In genomic region chr20:59777321-59777705, GRCh38 we compare ENCODE assay signal across 18 cellular contexts.
A peak's percentile ranks its signal among the peaks of the same experiment; 100 is the strongest.
DNase-seq lines count a peak whose midpoint lies in the region; ATAC-seq, FAIRE-seq and TF ChIP-seq lines count a peak whose summit lies in the region.
"Had no signal": no experiment of that assay in that cellular context is flagged by ENCODE, and none has a peak within 500 bp of the region (broad histone marks: within the 10 kb centered on the region; RNA-seq: fewer than 3 reads in every experiment).

No MANE protein-coding gene starts in this region.

- no peaks in the 10 kb centered on the region for H3K36me3 Mint-ChIP-seq in activated CD4-positive, alpha-beta T cell treated with anti-CD3 and anti-CD28 coated beads for 36 hours (ENCODE audit: low read depth)
- H3K36me3 Mint-ChIP-seq: CD14-positive monocyte had no signal

- CTCF ChIA-PET in activated CD4-positive, alpha-beta T cell treated with anti-CD3 and anti-CD28 coated beads for 36 hours (lab: Charles Lee): no interaction called here

- H3K4me1 ChIP-seq in right atrium auricular region (no peaks in the 10 kb centered on the region), right cardiac atrium (ENCODE audit: control insufficient read depth, insufficient read depth, low read length) (no peaks in the 10 kb centered on the region), mucosa of descending colon (ENCODE audit: low read depth) (peaks cover 7% of the 10 kb centered on the region)

- no peak overlapping the region for H3K27ac ChIP-seq in right atrium auricular region
- H3K27ac ChIP-seq in right cardiac atrium (ENCODE audit: low read length): no peak overlapping the region
- H3K27ac ChIP-seq: KMS-11 had no signal

- no peak overlapping the region for H3K27ac Mint-ChIP-seq in activated CD4-positive, alpha-beta T cell treated with anti-CD3 and anti-CD28 coated beads for 36 hours
- H3K27ac Mint-ChIP-seq: HFFc6 had no signal

- no peak for TF ChIP-seq CTCF in right atrium auricular region (IDR thresholded peaks at IDR 0.05)
- no peak for TF ChIP-seq CTCF in bronchial epithelial cell (IDR thresholded peaks at IDR 0.05; ENCODE audit: insufficient read depth, low read length, severe bottlenecking)
- no peak for TF ChIP-seq CTCF in mucosa of descending colon (IDR thresholded peaks at IDR 0.05)

- no peak overlapping the region for H3K4me3 Mint-ChIP-seq in activated CD4-positive, alpha-beta T cell treated with anti-CD3 and anti-CD28 coated beads for 36 hours
- H3K4me3 Mint-ChIP-seq: HFFc6 had no signal

- H3K36me3 ChIP-seq in right atrium auricular region: no peaks in the 10 kb centered on the region
- no peaks in the 10 kb centered on the region for H3K36me3 ChIP-seq in bronchial epithelial cell (ENCODE audit: control insufficient read depth, insufficient read depth, low read length)
- no peaks in the 10 kb centered on the region for H3K36me3 ChIP-seq in mucosa of descending colon (ENCODE audit: low read depth)

- WGBS in right cardiac atrium: 73% methylated on average over 3 of the region's 3 CpGs

- intact Hi-C loops in right cardiac atrium (cut with DNase I) (no loop called here), mucosa of descending colon (cut with DNase I, micrococcal nuclease) (no loop called here)
- intact Hi-C loops in activated CD4-positive, alpha-beta T cell treated with anti-CD3 and anti-CD28 coated beads for 36 hours (cut with DNase I, micrococcal nuclease): no loop called here

- no peaks in the 10 kb centered on the region for H3K4me1 Mint-ChIP-seq in activated CD4-positive, alpha-beta T cell treated with anti-CD3 and anti-CD28 coated beads for 36 hours
- H3K4me1 Mint-ChIP-seq: CD14-positive monocyte had no signal

- no peaks in the 10 kb centered on the region for H3K27me3 Mint-ChIP-seq in activated CD4-positive, alpha-beta T cell treated with anti-CD3 and anti-CD28 coated beads for 36 hours

- peak; percentile 66 for FAIRE-seq in bronchial epithelial cell (lab: Jason Lieb, UNC)
- FAIRE-seq: GM12892, H1 had no signal

- ATAC-seq in right cardiac atrium (no peak), mucosa of descending colon (peak; percentile 78), GM19455 (IDR thresholded peaks at IDR 0.05; ENCODE audit: unreplicated experiment) (no peak)
- no peak for ATAC-seq in activated CD4-positive, alpha-beta T cell treated with anti-CD3 and anti-CD28 coated beads for 36 hours
- ATAC-seq: PC-3 had no signal

- no peak overlapping the region for H3K4me3 ChIP-seq in right atrium auricular region
- no peak overlapping the region for H3K4me3 ChIP-seq in right cardiac atrium (ENCODE audit: low read length)
- no peak overlapping the region for H3K4me3 ChIP-seq in bronchial epithelial cell (ENCODE audit: low read depth, low read length)
- H3K4me3 ChIP-seq in mucosa of descending colon: no peak overlapping the region

- H3K9me3 ChIP-seq in right atrium auricular region (no peaks in the 10 kb centered on the region), right cardiac atrium (ENCODE audit: control insufficient read depth, low read length) (no peaks in the 10 kb centered on the region), mucosa of descending colon (no peaks in the 10 kb centered on the region)

- DNase-seq in right atrium auricular region (ENCODE audit: low spot score): peak; percentile 30
- no peak for DNase-seq in right cardiac atrium
- DNase-seq in bronchial epithelial cell (ENCODE audit: low read depth): no peak
- peak in 2 of 3 donors; percentile 33 to 40 for DNase-seq in mucosa of descending colon
- DNase-seq in GM19240 (ENCODE audit: insufficient read length, low spot score): no peak
- no peak for DNase-seq in activated CD4-positive, alpha-beta T cell treated with anti-CD3 and anti-CD28 coated beads for 36 hours
- DNase-seq: ACHN, AML-193, HFFc6, NCI-H1092, NCI-H146, NCI-H2081 treated with DMSO at 0.1 percent for 48 hours, PC-3 had no signal

- no peaks in the 10 kb centered on the region for H3K9me3 Mint-ChIP-seq in activated CD4-positive, alpha-beta T cell treated with anti-CD3 and anti-CD28 coated beads for 36 hours (ENCODE audit: low read depth)

- H3K27me3 ChIP-seq in right atrium auricular region (no peaks in the 10 kb centered on the region), right cardiac atrium (ENCODE audit: control insufficient read depth, insufficient read depth) (no peaks in the 10 kb centered on the region), bronchial epithelial cell (ENCODE audit: control insufficient read depth, insufficient read depth, low read length) (no peaks in the 10 kb centered on the region)

- POLR2A ChIA-PET in activated CD4-positive, alpha-beta T cell treated with anti-CD3 and anti-CD28 coated beads for 36 hours (lab: Charles Lee): no interaction called here

Comparison
In these comparisons a context has a peak if more than half of its experiments do, and no peak if none do; other contexts are left out.
1. DNase-seq: peak in right atrium auricular region (single experiment) and mucosa of descending colon (2 of 3); none in right cardiac atrium (0 of 3), bronchial epithelial cell (single experiment), GM19240 (single experiment) and activated CD4-positive, alpha-beta T cell treated with anti-CD3 and anti-CD28 coated beads for 36 hours (single experiment).